In the genomic region with DNA sequence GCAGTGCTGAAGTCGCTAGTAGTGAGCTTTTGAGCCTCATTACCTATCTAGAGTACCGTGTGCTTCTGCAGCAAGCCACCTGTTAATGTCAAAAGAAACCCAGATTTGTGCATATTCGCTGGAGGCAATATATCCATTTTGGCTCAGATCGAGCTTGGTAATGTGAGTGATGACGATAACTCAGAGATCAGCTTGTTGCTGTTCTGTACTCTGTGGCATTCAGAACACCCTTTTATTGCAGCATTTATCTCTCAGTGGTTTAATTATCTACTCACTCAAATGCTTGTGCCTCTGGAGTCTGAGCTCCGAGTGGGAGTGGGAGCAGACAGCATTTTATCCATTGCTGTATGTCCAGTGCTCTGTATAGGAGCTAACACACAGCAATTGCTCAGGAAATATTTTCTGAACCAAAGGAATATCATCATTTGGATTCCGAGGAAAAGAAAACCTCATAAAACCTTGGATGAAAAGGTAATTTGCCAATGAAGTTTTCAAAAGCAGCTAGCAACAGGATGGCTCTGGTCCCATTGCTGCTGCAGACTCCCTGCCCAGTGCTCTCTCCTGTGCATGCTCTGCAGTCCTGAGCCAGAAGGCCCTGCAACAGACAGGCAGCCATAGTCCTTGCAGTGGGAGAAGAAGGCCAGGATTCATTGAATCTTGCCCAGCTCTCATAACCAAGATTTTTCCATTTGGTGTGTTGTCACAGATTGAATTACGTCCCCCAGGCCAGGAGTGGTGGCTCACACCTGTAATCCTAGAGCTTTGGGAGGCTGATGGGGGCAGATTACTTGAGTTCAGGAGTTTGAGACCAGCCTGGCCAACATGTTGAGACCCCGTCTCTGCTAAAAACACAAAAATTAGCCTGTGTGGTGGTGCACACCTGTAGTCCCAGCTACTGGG, we compare ENCODE assay signal across 1 cellular context.
TF ChIP-seq lines count a peak whose summit lies in the region.

No MANE protein-coding gene starts in this region.

TF ChIP-seq in SK-N-SH treated with all-trans-retinoic acid at 6 μM for 48 hours, 23 proteins besides CTCF, POLR2A, EP300 and RAD21 (continued from another document):
- TF ChIP-seq ZNF8 (CRISPR knock-in tag; IDR thresholded peaks at IDR 0.05): no peak
- no peak for TF ChIP-seq BACH2 (CRISPR knock-in tag; IDR thresholded peaks at IDR 0.05; ENCODE audit: borderline replicate concordance)
- TF ChIP-seq, protein P1, sequence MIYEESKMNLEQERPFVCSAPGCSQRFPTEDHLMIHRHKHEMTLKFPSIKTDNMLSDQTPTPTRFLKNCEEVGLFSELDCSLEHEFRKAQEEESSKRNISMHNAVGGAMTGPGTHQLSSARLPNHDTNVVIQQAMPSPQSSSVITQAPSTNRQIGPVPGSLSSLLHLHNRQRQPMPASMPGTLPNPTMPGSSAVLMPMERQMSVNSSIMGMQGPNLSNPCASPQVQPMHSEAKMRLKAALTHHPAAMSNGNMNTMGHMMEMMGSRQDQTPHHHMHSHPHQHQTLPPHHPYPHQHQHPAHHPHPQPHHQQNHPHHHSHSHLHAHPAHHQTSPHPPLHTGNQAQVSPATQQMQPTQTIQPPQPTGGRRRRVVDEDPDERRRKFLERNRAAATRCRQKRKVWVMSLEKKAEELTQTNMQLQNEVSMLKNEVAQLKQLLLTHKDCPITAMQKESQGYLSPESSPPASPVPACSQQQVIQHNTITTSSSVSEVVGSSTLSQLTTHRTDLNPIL (CRISPR knock-in tag; IDR thresholded peaks at IDR 0.05; ENCODE audit: low read depth): no peak
